ENCODE assay signal across 8 cellular contexts in the genomic region with DNA sequence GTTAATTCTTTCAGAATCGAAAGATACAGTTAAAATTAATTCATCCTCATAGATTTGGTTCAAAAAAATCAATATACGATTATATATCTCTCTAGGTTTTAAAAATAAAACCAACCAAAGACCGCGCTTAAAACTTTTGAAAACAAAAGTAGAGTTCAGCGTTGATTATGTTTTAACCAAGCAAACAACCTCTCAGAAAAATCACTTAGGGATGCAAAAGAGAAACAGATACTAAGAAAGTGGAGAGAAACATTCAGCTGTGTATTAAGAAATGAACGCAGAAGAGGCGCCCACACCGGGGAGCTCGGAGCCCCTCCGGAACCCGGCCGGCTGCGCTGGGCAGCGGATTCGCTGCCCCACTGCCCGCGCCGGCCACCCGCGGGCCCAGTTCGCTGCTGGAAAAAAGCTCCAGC. TPM values are rescaled to one million over a fixed set of nuclear protein-coding genes. Genes with fewer than 3 reads are reported as not detected.
A peak's percentile ranks its signal among the peaks of the same experiment; 100 is the strongest.
DNase-seq lines count a peak whose midpoint lies in the region; ATAC-seq and TF ChIP-seq lines count a peak whose summit lies in the region.

No MANE protein-coding gene starts in this region.

- H3K9ac ChIP-seq in mesenchymal stem cell (ENCODE audit: low read length), result peak overlapping the region; percentile 61

- H3K23ac ChIP-seq in mesenchymal stem cell (ENCODE audit: low read length in 2 of 2), result peak overlapping the region in 1 of 2 experiments; percentile 6

- H2BK15ac ChIP-seq in mesenchymal stem cell (ENCODE audit: low read depth, poor library complexity, severe bottlenecking), result peak overlapping the region; percentile 82

- no peaks in the 10 kb centered on the region for H3K79me1 ChIP-seq in mesenchymal stem cell (replicated peaks; ENCODE audit: low read length, poor library complexity, severe bottlenecking)

- no peaks in the 10 kb centered on the region for H3K36me3 Mint-ChIP-seq in natural killer cell
- H3K36me3 Mint-ChIP-seq in natural killer cell treated with Interleukin-12 subunit alpha and Interleukin-12 subunit beta and Interleukin-15 and Interleukin-18, amount 100 ng/mL, for 72 hours, result peaks cover 9% of the 10 kb centered on the region
- H3K36me3 Mint-ChIP-seq in activated CD4-positive, alpha-beta memory T cell treated with anti-CD3 and anti-CD28 coated beads, Interleukin-2, amount 10 ng/mL, durations not matched to agents 7 days and 5 days (ENCODE audit: low read depth), result peaks cover 9% of the 10 kb centered on the region

- H3K4me2 ChIP-seq in mesenchymal stem cell (ENCODE audit: low read length, poor library complexity, severe bottlenecking), result peak overlapping the region; percentile 73

- no peak overlapping the region for H2BK5ac ChIP-seq in mesenchymal stem cell (ENCODE audit: low read depth, low read length, poor library complexity, severe bottlenecking)

- H3K36me3 ChIP-seq in mesenchymal stem cell (ENCODE audit: control insufficient read depth in 1 of 2, insufficient read depth in 2 of 2, low read depth in 1 of 2, low read length in 2 of 2), result no peaks in the 10 kb centered on the region
- no peaks in the 10 kb centered on the region for H3K36me3 ChIP-seq in urinary bladder (ENCODE audit: insufficient read depth)

- H3K27ac ChIP-seq in mesenchymal stem cell (ENCODE audit: low read length, poor library complexity, severe bottlenecking) (no peak overlapping the region), urinary bladder (ENCODE audit: low read depth) (peak overlapping the region; percentile 93)

- POLR2A ChIA-PET in activated CD4-positive, alpha-beta memory T cell treated with anti-CD3 and anti-CD28 coated beads, Interleukin-2, amount 10 ng/mL, durations not matched to agents 7 days and 5 days (lab: Charles Lee), result no interaction called here

- WGBS in mesenchymal stem cell, result 3% methylated on average over 20 of the region's 21 CpGs
- WGBS in urinary bladder, result 2% methylated on average over 21 of the region's 21 CpGs

- peak overlapping the region in 1 of 2 experiments; percentile 22 for H2BK12ac ChIP-seq in mesenchymal stem cell (ENCODE audit: low read length in 2 of 2)

- peak overlapping the region in 1 of 2 experiments; percentile 29 for H3K4ac ChIP-seq in mesenchymal stem cell (ENCODE audit: low read depth in 1 of 2, low read length in 2 of 2)

- H3K18ac ChIP-seq in mesenchymal stem cell (ENCODE audit: low read depth in 1 of 2, low read length in 2 of 2), result peak overlapping the region in 1 of 2 experiments; percentile 68

- no peak for TF ChIP-seq CTCF in natural killer cell (IDR thresholded peaks at IDR 0.05)

- peaks cover 5% of the 10 kb centered on the region for H3K9me3 ChIP-seq in mesenchymal stem cell (ENCODE audit: control insufficient read depth, low read length)

- peak overlapping the region; percentile 74 for H3K4me3 Mint-ChIP-seq in natural killer cell
- no peak overlapping the region for H3K4me3 Mint-ChIP-seq in natural killer cell treated with Interleukin-12 subunit alpha and Interleukin-12 subunit beta and Interleukin-15 and Interleukin-18, amount 100 ng/mL, for 72 hours
- H3K4me3 Mint-ChIP-seq in activated CD4-positive, alpha-beta memory T cell treated with anti-CD3 and anti-CD28 coated beads, Interleukin-2, amount 10 ng/mL, durations not matched to agents 7 days and 5 days, result peak overlapping the region; percentile 53

- no peak overlapping the region for H4K91ac ChIP-seq in mesenchymal stem cell (ENCODE audit: low read length)

- CTCF ChIA-PET in activated CD4-positive, alpha-beta memory T cell treated with anti-CD3 and anti-CD28 coated beads, Interleukin-2, amount 10 ng/mL, durations not matched to agents 7 days and 5 days (lab: Charles Lee), result no interaction called here

- H4K8ac ChIP-seq in mesenchymal stem cell (ENCODE audit: low read length), result no peak overlapping the region

- DNase-seq in natural killer cell (no peak), mesenchymal stem cell (peak; percentile 29), SIG-M5 (lab: John Stamatoyannopoulos, UW) (no peak), NCI-H226 (no peak), hippocampal formation (lab: John Stamatoyannopoulos, UW) (no peak)
- DNase-seq in natural killer cell treated with Interleukin-12 subunit alpha and Interleukin-12 subunit beta and Interleukin-15 and Interleukin-18, amount 100 ng/mL, for 72 hours (ENCODE audit: low spot score), result no peak
- DNase-seq in activated CD4-positive, alpha-beta memory T cell treated with anti-CD3 and anti-CD28 coated beads, Interleukin-2, amount 10 ng/mL, durations not matched to agents 7 days and 5 days, result no peak

- peak overlapping the region in 1 of 2 experiments; percentile 77 for H3K4me3 ChIP-seq in mesenchymal stem cell (ENCODE audit: insufficient read depth in 1 of 2, low read depth in 1 of 2, low read length in 2 of 2)
- peak overlapping the region; percentile 87 for H3K4me3 ChIP-seq in urinary bladder (ENCODE audit: low read depth, low read length)

- H3K27me3 Mint-ChIP-seq in natural killer cell (ENCODE audit: low read depth in 2 of 2), result peaks cover 46 to 57% of the 10 kb centered on the region in 2 donors
- H3K27me3 Mint-ChIP-seq in natural killer cell treated with Interleukin-12 subunit alpha and Interleukin-12 subunit beta and Interleukin-15 and Interleukin-18, amount 100 ng/mL, for 72 hours, result peaks cover 52 to 56% of the 10 kb centered on the region in 2 donors
- peaks cover 73% of the 10 kb centered on the region for H3K27me3 Mint-ChIP-seq in activated CD4-positive, alpha-beta memory T cell treated with anti-CD3 and anti-CD28 coated beads, Interleukin-2, amount 10 ng/mL, durations not matched to agents 7 days and 5 days

- no peak overlapping the region for H2AFZ ChIP-seq in mesenchymal stem cell (ENCODE audit: low read depth, low read length)

- H3K27ac Mint-ChIP-seq in natural killer cell, result no peak overlapping the region
- H3K27ac Mint-ChIP-seq in natural killer cell treated with Interleukin-12 subunit alpha and Interleukin-12 subunit beta and Interleukin-15 and Interleukin-18, amount 100 ng/mL, for 72 hours, result no peak overlapping the region
- no peak overlapping the region for H3K27ac Mint-ChIP-seq in activated CD4-positive, alpha-beta memory T cell treated with anti-CD3 and anti-CD28 coated beads, Interleukin-2, amount 10 ng/mL, durations not matched to agents 7 days and 5 days

- no peaks in the 10 kb centered on the region for H3K9me3 Mint-ChIP-seq in natural killer cell
- no peaks in the 10 kb centered on the region for H3K9me3 Mint-ChIP-seq in natural killer cell treated with Interleukin-12 subunit alpha and Interleukin-12 subunit beta and Interleukin-15 and Interleukin-18, amount 100 ng/mL, for 72 hours
- no peaks in the 10 kb centered on the region for H3K9me3 Mint-ChIP-seq in activated CD4-positive, alpha-beta memory T cell treated with anti-CD3 and anti-CD28 coated beads, Interleukin-2, amount 10 ng/mL, durations not matched to agents 7 days and 5 days

- ATAC-seq in natural killer cell, result no peak
- ATAC-seq in natural killer cell treated with Interleukin-12 subunit alpha and Interleukin-12 subunit beta and Interleukin-15 and Interleukin-18, amount 100 ng/mL, for 72 hours, result no peak

- H3K27me3 ChIP-seq in mesenchymal stem cell (ENCODE audit: control insufficient read depth in 1 of 2, insufficient read depth in 1 of 2, low read length in 2 of 2), result peaks cover 84 to 88% of the 10 kb centered on the region in 2 experiments

- H3K14ac ChIP-seq in mesenchymal stem cell (ENCODE audit: low read length in 2 of 2), result no peak overlapping the region

- peaks cover 11 to 29% of the 10 kb centered on the region in 2 donors for H3K4me1 Mint-ChIP-seq in natural killer cell
- peaks cover 13 to 14% of the 10 kb centered on the region in 2 donors for H3K4me1 Mint-ChIP-seq in natural killer cell treated with Interleukin-12 subunit alpha and Interleukin-12 subunit beta and Interleukin-15 and Interleukin-18, amount 100 ng/mL, for 72 hours (ENCODE audit: low read depth in 2 of 2)
- H3K4me1 Mint-ChIP-seq in activated CD4-positive, alpha-beta memory T cell treated with anti-CD3 and anti-CD28 coated beads, Interleukin-2, amount 10 ng/mL, durations not matched to agents 7 days and 5 days, result peaks cover 42% of the 10 kb centered on the region

- intact Hi-C loops in natural killer cell (cut with micrococcal nuclease), result no loop called here

- no peak overlapping the region for H2AK5ac ChIP-seq in mesenchymal stem cell (ENCODE audit: low read length, severe bottlenecking)

- peak overlapping the region; percentile 78 for H2BK120ac ChIP-seq in mesenchymal stem cell (ENCODE audit: low read depth, low read length)

- peaks cover 34% of the 10 kb centered on the region for H3K4me1 ChIP-seq in mesenchymal stem cell (ENCODE audit: control insufficient read depth, insufficient read depth, low read depth, low read length)
- no peaks in the 10 kb centered on the region for H3K4me1 ChIP-seq in urinary bladder (ENCODE audit: insufficient read depth)

RNA-seq across cellular contexts. Expression of gene PITX1, which starts 1.4 kb away (rescaled TPM):
- not detected for total RNA-seq in natural killer cell
- total RNA-seq in natural killer cell treated with Interleukin-12 subunit alpha and Interleukin-12 subunit beta and Interleukin-15 and Interleukin-18, amount 100 ng/mL, for 72 hours, result not detected
- under 1 TPM in 1 of 2 experiments, not detected in 1; 0.18 TPM for total RNA-seq in activated CD4-positive, alpha-beta memory T cell treated with anti-CD3 and anti-CD28 coated beads, Interleukin-2, amount 10 ng/mL, durations not matched to agents 7 days and 5 days
- 73.5 TPM for polyA plus RNA-seq in mesenchymal stem cell (2013, experiment 1 of 2)
- 74.6 TPM for polyA plus RNA-seq in mesenchymal stem cell (2013, experiment 2 of 2)
- 50.1 TPM for total RNA-seq in urinary bladder
- 178 TPM for polyA plus RNA-seq in urinary bladder

Comparison
In these comparisons a context has a peak if more than half of its experiments do, and no peak if none do; other contexts are left out.
1. RNA of gene PITX1, which starts 1.4 kb away (total RNA-seq): 50.1 TPM in urinary bladder (single experiment); 0.18 TPM in activated CD4-positive, alpha-beta memory T cell treated with anti-CD3 and anti-CD28 coated beads, Interleukin-2, amount 10 ng/mL, durations not matched to agents 7 days and 5 days, not detected in natural killer cell and not detected in natural killer cell treated with Interleukin-12 subunit alpha and Interleukin-12 subunit beta and Interleukin-15 and Interleukin-18, amount 100 ng/mL, for 72 hours; every median in the first group is over 10 times any median in the second.